Comparison of ENCODE assay signal across 9 cellular contexts in genomic region chr3:102179321-102180290, GRCh38.
A peak's percentile ranks its signal among the peaks of the same experiment; 100 is the strongest.
DNase-seq lines count a peak whose midpoint lies in the region; ATAC-seq, FAIRE-seq and TF ChIP-seq lines count a peak whose summit lies in the region.
"Had no signal": no experiment of that assay in that cellular context is flagged by ENCODE, and none has a peak within 500 bp of the region (broad histone marks: within the 10 kb centered on the region; RNA-seq: fewer than 3 reads in every experiment).

No MANE protein-coding gene starts in this region.

- peaks cover 7 to 44% (median 31%) of the 10 kb centered on the region in 5 donors for H3K4me1 ChIP-seq in subcutaneous abdominal adipose tissue (ENCODE audit: control insufficient read depth in 5 of 5, insufficient read depth in 5 of 5, low read length in 5 of 5)
- H3K4me1 ChIP-seq in OCI-LY7 (ENCODE audit: insufficient read depth, low read length, poor library complexity, severe bottlenecking), result no peaks in the 10 kb centered on the region

- H3K27me3 ChIP-seq in subcutaneous abdominal adipose tissue (ENCODE audit: control insufficient read depth in 5 of 5, insufficient read depth in 4 of 5, low read length in 5 of 5), result no peaks in the 10 kb centered on the region

- H3K36me3 ChIP-seq in subcutaneous abdominal adipose tissue (ENCODE audit: control insufficient read depth in 5 of 5, insufficient read depth in 5 of 5, low read length in 5 of 5) (no peaks in the 10 kb centered on the region), OCI-LY7 (ENCODE audit: insufficient read depth, low read length) (no peaks in the 10 kb centered on the region)

- H3K36me3 Mint-ChIP-seq in endothelial cell (ENCODE audit: low read depth, unreplicated experiment), result no peaks in the 10 kb centered on the region

- H3K9ac ChIP-seq in subcutaneous abdominal adipose tissue (ENCODE audit: low read length in 5 of 5), result peak overlapping the region in 3 of 5 donors; percentile 20 to 72 (median 43)

- no peaks in the 10 kb centered on the region for H3K9me2 ChIP-seq in OCI-LY7 (ENCODE audit: insufficient read depth, low read length)

- ATAC-seq in HG03378 (IDR thresholded peaks at IDR 0.05; ENCODE audit: unreplicated experiment) (peak; percentile 74), HG03095 (IDR thresholded peaks at IDR 0.05; ENCODE audit: unreplicated experiment) (no peak)

- peak overlapping the region; percentile 59 for H3K27ac Mint-ChIP-seq in endothelial cell (ENCODE audit: unreplicated experiment)

- FAIRE-seq in GM19239 (lab: Jason Lieb, UNC), result peak; percentile 66

- TF ChIP-seq CTCF in endothelial cell (IDR thresholded peaks at IDR 0.05; ENCODE audit: unreplicated experiment) (no peak), OCI-LY7 (conservative IDR thresholded peaks at IDR 0.05; ENCODE audit: low read length) (no peak)

- H3K79me2 ChIP-seq in OCI-LY7 (ENCODE audit: insufficient read depth, low read depth, low read length), result no peaks in the 10 kb centered on the region

- CTCF ChIA-PET in OCI-LY7 (lab: Charles Lee; ENCODE audit: unreplicated experiment), result no interaction called here

- H4K20me1 ChIP-seq in OCI-LY7 (ENCODE audit: insufficient read depth, low read length), result no peaks in the 10 kb centered on the region

- DNase-seq in GM19239 (ENCODE audit: insufficient read length, low spot score), result no peak
- DNase-seq in endothelial cell (ENCODE audit: low spot score), result no peak
- no peak for DNase-seq in NCI-H526 (lab: John Stamatoyannopoulos, UW)
- DNase-seq in anterior cingulate cortex (lab: John Stamatoyannopoulos, UW), result no peak
- no peak for DNase-seq in OCI-LY7 (ENCODE audit: low spot score)
- DNase-seq: NCI-H1105 had no signal

- BruUV-seq in OCI-LY7 (replicated peaks; lab: Mats Ljungman, UMichigan), result no TSS peak

- no peaks in the 10 kb centered on the region for H3K27me3 Mint-ChIP-seq in endothelial cell (ENCODE audit: unreplicated experiment)

- peak overlapping the region; percentile 92 for H3K27ac ChIP-seq in subcutaneous abdominal adipose tissue (ENCODE audit: low read depth, low read length)
- no peak overlapping the region for H3K27ac ChIP-seq in OCI-LY7 (ENCODE audit: low read depth, low read length, poor library complexity, severe bottlenecking)

- no peaks in the 10 kb centered on the region for H3K9me3 ChIP-seq in subcutaneous abdominal adipose tissue (ENCODE audit: control insufficient read depth in 5 of 5, low read length in 5 of 5)
- no peaks in the 10 kb centered on the region for H3K9me3 ChIP-seq in OCI-LY7 (ENCODE audit: low read length)

- H3K4me3 ChIP-seq in subcutaneous abdominal adipose tissue (ENCODE audit: low read depth in 1 of 5, low read length in 5 of 5), result peak overlapping the region in 1 of 5 donors; percentile 36
- no peak overlapping the region for H3K4me3 ChIP-seq in OCI-LY7 (ENCODE audit: low read depth, low read length, poor library complexity, severe bottlenecking)

- H3K4me3 Mint-ChIP-seq in endothelial cell (ENCODE audit: unreplicated experiment), result no peak overlapping the region

- intact Hi-C loops in OCI-LY7 (cut with micrococcal nuclease; ENCODE audit: unreplicated experiment), result no loop called here

- H3K4me2 ChIP-seq in OCI-LY7 (ENCODE audit: low read length), result no peak overlapping the region

- H2AFZ ChIP-seq in OCI-LY7 (ENCODE audit: low read length), result no peak overlapping the region

- H3K9me3 Mint-ChIP-seq in endothelial cell (ENCODE audit: unreplicated experiment), result no peaks in the 10 kb centered on the region

- H3K4me1 Mint-ChIP-seq in endothelial cell (ENCODE audit: unreplicated experiment), result peaks cover 29% of the 10 kb centered on the region

- POLR2A ChIA-PET in OCI-LY7 (lab: Charles Lee), result interaction anchor here (0.6 to 1.3 kb wide), 4 partner anchors 15 to 348 kb away, joined by 3 to 8 read pairs (median 4); no protein-coding TSS in a partner anchor
